8 cellular contexts compared by ENCODE assay signal in genomic region chr2:30072250-30072842, GRCh38.
A peak's percentile ranks its signal among the peaks of the same experiment; 100 is the strongest.
DNase-seq lines count a peak whose midpoint lies in the region; ATAC-seq and TF ChIP-seq lines count a peak whose summit lies in the region.

No MANE protein-coding gene starts in this region.

- TF ChIP-seq CTCF in GM12874 (IDR thresholded peaks at IDR 0.05; ENCODE audit: insufficient read depth, low read depth, low read length) = peak; percentile 78

- no peak for ATAC-seq in HG02623 (IDR thresholded peaks at IDR 0.05; ENCODE audit: unreplicated experiment)

- peak; percentile 72 for DNase-seq in HPDE6-E6E7 (ENCODE audit: extremely low spot score)
- peak; percentile 0 for DNase-seq in NCI-H748 treated with DMSO at 0.1 percent for 48 hours (lab: John Stamatoyannopoulos, UW)
- DNase-seq in activated CD4-positive, alpha-beta T cell treated with anti-CD3 and anti-CD28 coated beads, Interleukin-2, amount 50 U/mL, for 1 hour = peak; percentile 53
- DNase-seq in ecto neural progenitor cell (ENCODE audit: low spot score) = peak; percentile 80
- peak; percentile 91 for DNase-seq in medulla oblongata (ENCODE audit: extremely low spot score)
- DNase-seq in stimulated activated CD8-positive, alpha-beta memory T cell treated with anti-CD3 and anti-CD28 coated beads, Interleukin-2, amount 100 ng/mL, for 48 hours (ENCODE audit: low read depth in 2 of 2) = peak; percentile 28 to 37

Comparison
In these comparisons a context has a peak if more than half of its experiments do, and no peak if none do; other contexts are left out.
1. DNase-seq: peak in every context shown above with its lines; median percentile 91 in medulla oblongata; 80 in ecto neural progenitor cell; 72 in HPDE6-E6E7; 53 in activated CD4-positive, alpha-beta T cell treated with anti-CD3 and anti-CD28 coated beads, Interleukin-2, amount 50 U/mL, for 1 hour; 32 in stimulated activated CD8-positive, alpha-beta memory T cell treated with anti-CD3 and anti-CD28 coated beads, Interleukin-2, amount 100 ng/mL, for 48 hours; 0 in NCI-H748 treated with DMSO at 0.1 percent for 48 hours.